Comparison of ENCODE assay signal across 8 cellular contexts in genomic region chrX:46912098-46912672, GRCh38. TPM values are rescaled to one million over a fixed set of nuclear protein-coding genes. Genes with fewer than 3 reads are reported as not detected.
DNase-seq lines count a peak whose midpoint lies in the region; ATAC-seq lines count a peak whose summit lies in the region.

Gene JADE3 (plus strand): TSS chrX:46912421. CDS start chrX:46984895, 72,474 bp downstream.

- no peak within 1 kb of the TSS for H2BK5ac ChIP-seq in mesendoderm (ENCODE audit: low read length)

- intact Hi-C loops in activated CD4-positive, alpha-beta T cell treated with anti-CD3 and anti-CD28 coated beads, Interleukin-2, amount 10 ng/mL, durations not matched to agents 24 days and 14 days (cut with micrococcal nuclease): loop anchor here (5.0 kb wide), 2 partner anchors 65 to 75 kb away; partner anchors contain the start of gene RP2

- no peaks in the 10 kb centered on the region for H3K36me3 Mint-ChIP-seq in activated CD4-positive, alpha-beta T cell treated with anti-CD3 and anti-CD28 coated beads, Interleukin-2, amount 10 ng/mL, durations not matched to agents 24 days and 14 days (ENCODE audit: low read depth)

- no peak within 1 kb of the TSS for H2BK120ac ChIP-seq in mesendoderm (ENCODE audit: low read depth, low read length)

- H3K4me1 Mint-ChIP-seq in activated CD4-positive, alpha-beta T cell treated with anti-CD3 and anti-CD28 coated beads, Interleukin-2, amount 10 ng/mL, durations not matched to agents 24 days and 14 days: peaks cover 8% of the 10 kb centered on the region

- H3K79me1 ChIP-seq in mesendoderm (ENCODE audit: low read length): peaks cover 2% of the 10 kb centered on the region

- H3K23ac ChIP-seq in mesendoderm (ENCODE audit: low read length): no peak within 1 kb of the TSS

- DNase-seq in ELF-1 (ENCODE audit: low read depth, low spot score): peak; percentile 90
- DNase-seq in NCI-H446 (lab: John Stamatoyannopoulos, UW): peak; percentile 13 to 61
- DNase-seq in activated CD4-positive, alpha-beta T cell treated with anti-CD3 and anti-CD28 coated beads, Interleukin-2, amount 10 ng/mL, durations not matched to agents 24 days and 14 days: peak; percentile 76
- DNase-seq in epidermal melanocyte (ENCODE audit: insufficient read length, low spot score): peak; percentile 33
- DNase-seq in mesendoderm: peak; percentile 80

- WGBS in mesendoderm (ENCODE audit: extremely low coverage, insufficient coverage, low lambda C conversion rate): no CpG with 5 or more reads among the region's 71 CpGs

- no peak within 1 kb of the TSS for H4K5ac ChIP-seq in mesendoderm (ENCODE audit: low read length)

- H3K4me2 ChIP-seq in mesendoderm (ENCODE audit: low read length): peak within 1 kb of the TSS; percentile 18

- H3K27ac Mint-ChIP-seq in activated CD4-positive, alpha-beta T cell treated with anti-CD3 and anti-CD28 coated beads, Interleukin-2, amount 10 ng/mL, durations not matched to agents 24 days and 14 days: no peak within 1 kb of the TSS

- H3K4me3 ChIP-seq in mesendoderm (ENCODE audit: low read length) (peak within 1 kb of the TSS; percentile 60), stomach smooth muscle (ENCODE audit: low read length in 2 of 2) (peak within 1 kb of the TSS; percentile 62 to 72)

- ATAC-seq in HG02981 (IDR thresholded peaks at IDR 0.05; ENCODE audit: unreplicated experiment) (peak; percentile 42), GM21717 (IDR thresholded peaks at IDR 0.05; ENCODE audit: unreplicated experiment) (no peak)

- H3K9me3 Mint-ChIP-seq in activated CD4-positive, alpha-beta T cell treated with anti-CD3 and anti-CD28 coated beads, Interleukin-2, amount 10 ng/mL, durations not matched to agents 24 days and 14 days: no peaks in the 10 kb centered on the region

- no peak within 1 kb of the TSS for H2BK15ac ChIP-seq in mesendoderm (replicated peaks; ENCODE audit: low read depth)

- peak within 1 kb of the TSS; percentile 81 for H3K4me3 Mint-ChIP-seq in activated CD4-positive, alpha-beta T cell treated with anti-CD3 and anti-CD28 coated beads, Interleukin-2, amount 10 ng/mL, durations not matched to agents 24 days and 14 days

- peaks cover 3% of the 10 kb centered on the region for H3K4me1 ChIP-seq in mesendoderm (ENCODE audit: control insufficient read depth, low read depth, low read length)
- peaks cover 4% of the 10 kb centered on the region for H3K4me1 ChIP-seq in stomach smooth muscle (ENCODE audit: control insufficient read depth, insufficient read depth, low read length)

- H3K4ac ChIP-seq in mesendoderm (ENCODE audit: low read depth, low read length): no peak within 1 kb of the TSS

- peak within 1 kb of the TSS; percentile 73 for H3K27ac ChIP-seq in mesendoderm (ENCODE audit: low read depth, low read length)
- H3K27ac ChIP-seq in stomach smooth muscle (ENCODE audit: low read length): no peak within 1 kb of the TSS

- peak within 1 kb of the TSS; percentile 74 for H3K9ac ChIP-seq in mesendoderm (ENCODE audit: low read length)
- peak within 1 kb of the TSS in 1 of 2 donors; percentile 38 for H3K9ac ChIP-seq in stomach smooth muscle (ENCODE audit: low read length in 2 of 2)

- no peak within 1 kb of the TSS for H4K8ac ChIP-seq in mesendoderm (ENCODE audit: low read depth, low read length)

- H3K36me3 ChIP-seq in mesendoderm (ENCODE audit: control insufficient read depth, insufficient read depth, low read length): no peaks in the 10 kb centered on the region
- no peaks in the 10 kb centered on the region for H3K36me3 ChIP-seq in stomach smooth muscle (ENCODE audit: control insufficient read depth in 2 of 2, insufficient read depth in 2 of 2, low read length in 2 of 2)

- no peak within 1 kb of the TSS for H2AK5ac ChIP-seq in mesendoderm (ENCODE audit: low read length)

- H3K56ac ChIP-seq in mesendoderm (ENCODE audit: low read length): peak within 1 kb of the TSS; percentile 79

- peaks cover 62% of the 10 kb centered on the region for H3K27me3 Mint-ChIP-seq in activated CD4-positive, alpha-beta T cell treated with anti-CD3 and anti-CD28 coated beads, Interleukin-2, amount 10 ng/mL, durations not matched to agents 24 days and 14 days

- no peaks in the 10 kb centered on the region for H3K9me3 ChIP-seq in stomach smooth muscle (ENCODE audit: control insufficient read depth in 2 of 2, low read length in 2 of 2)

- H3K79me2 ChIP-seq in mesendoderm (ENCODE audit: control insufficient read depth, insufficient read depth, low read length): peaks cover 22% of the 10 kb centered on the region

- H3K27me3 ChIP-seq in mesendoderm (ENCODE audit: insufficient read depth, low read length, poor library complexity): no peaks in the 10 kb centered on the region
- peaks cover 0 to 2% of the 10 kb centered on the region in 2 donors for H3K27me3 ChIP-seq in stomach smooth muscle (ENCODE audit: control insufficient read depth in 1 of 2, insufficient read depth in 2 of 2, low read length in 2 of 2)

- H3K18ac ChIP-seq in mesendoderm (ENCODE audit: low read length): peak within 1 kb of the TSS; percentile 83

RNA-seq across cellular contexts. Expression of gene JADE3, which starts in this region (rescaled TPM):
- 1.5 and 1.6 TPM in 2 replicates for total RNA-seq in activated CD4-positive, alpha-beta T cell treated with anti-CD3 and anti-CD28 coated beads, Interleukin-2, amount 10 ng/mL, durations not matched to agents 24 days and 14 days
- 7.8 TPM for polyA plus RNA-seq in mesendoderm (2013, experiment 1 of 2)
- polyA plus RNA-seq in mesendoderm (2013, experiment 2 of 2): 7.9 TPM

Comparison
In these comparisons a context has a peak if more than half of its experiments do, and no peak if none do; other contexts are left out.
1. DNase-seq: peak in every context shown above with its lines; median percentile 90 in ELF-1; 80 in mesendoderm; 76 in activated CD4-positive, alpha-beta T cell treated with anti-CD3 and anti-CD28 coated beads, Interleukin-2, amount 10 ng/mL, durations not matched to agents 24 days and 14 days; 37 in NCI-H446; 33 in epidermal melanocyte.